27 cellular contexts compared by ENCODE assay signal in the genomic region with DNA sequence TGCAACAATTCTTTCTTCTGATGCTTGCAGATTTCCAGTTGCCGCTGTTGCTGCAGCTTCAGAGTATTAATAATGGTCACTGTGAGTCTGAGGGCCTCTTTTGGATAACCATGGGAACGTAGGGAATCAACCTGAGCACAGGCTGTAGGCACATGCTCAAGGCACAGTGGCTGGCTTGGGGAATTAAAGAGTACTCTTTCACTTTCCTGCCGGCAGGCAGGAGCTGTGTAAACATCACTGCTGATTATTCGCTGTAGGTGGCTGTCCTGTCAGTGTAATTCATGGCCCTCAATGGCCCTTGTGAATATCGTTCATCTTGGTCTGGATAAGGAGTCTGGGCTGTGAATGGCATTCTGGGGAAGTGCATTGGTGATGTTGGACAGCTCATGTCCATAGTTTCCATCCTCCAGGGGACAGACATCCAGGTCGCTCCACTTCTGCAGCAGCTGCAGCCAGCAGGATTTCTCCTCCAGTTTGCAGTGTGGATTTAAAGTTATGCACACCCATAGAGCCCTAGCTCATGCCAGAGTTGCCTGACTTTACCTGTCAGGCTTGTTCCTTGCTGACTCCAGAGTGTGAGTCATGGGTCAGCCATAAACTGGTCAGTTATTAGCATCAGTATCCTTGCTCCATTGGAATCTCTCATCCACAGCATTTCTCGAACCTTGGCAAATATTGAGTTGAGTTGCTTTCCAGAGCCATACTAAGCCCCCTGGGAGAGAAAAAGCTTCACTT. TPM values are rescaled to one million over a fixed set of nuclear protein-coding genes. Genes with fewer than 3 reads are reported as not detected.
DNase-seq lines count a peak whose midpoint lies in the region; ATAC-seq and TF ChIP-seq lines count a peak whose summit lies in the region.
"Had no signal": no experiment of that assay in that cellular context is flagged by ENCODE, and none has a peak within 500 bp of the region (broad histone marks: within the 10 kb centered on the region; RNA-seq: fewer than 3 reads in every experiment).

No MANE protein-coding gene starts in this region.

- no TSS peak for BruUV-seq in mammary epithelial cell (replicated peaks; lab: Mats Ljungman, UMichigan)
- no TSS peak for BruUV-seq in MCF 10A (replicated peaks; lab: Mats Ljungman, UMichigan)

- H3K27ac ChIP-seq in mammary epithelial cell (ENCODE audit: insufficient read depth, low read depth, low read length), result no peak overlapping the region
- no peak overlapping the region for H3K27ac ChIP-seq in endodermal cell (ENCODE audit: low read depth, low read length)
- no peak overlapping the region for H3K27ac ChIP-seq in aorta (ENCODE audit: low read depth in 1 of 2, low read length in 2 of 2)
- H3K27ac ChIP-seq: gastroesophageal sphincter, prostate gland, tibial nerve had no signal

- ATAC-seq in aorta (ENCODE audit: low FRiP score), result no peak
- ATAC-seq: activated CD8-positive, alpha-beta T cell treated with anti-CD3 and anti-CD28 coated beads for 36 hours; gastroesophageal sphincter; left cardiac atrium had no signal

- in situ Hi-C loops in mammary epithelial cell (cut with MboI; ENCODE audit: low sequenced_read_pairs in 2 of 2), result no loop called here

- H3K27me3 ChIP-seq in mammary epithelial cell (ENCODE audit: insufficient read depth, low read length), result no peaks in the 10 kb centered on the region
- H3K27me3 ChIP-seq in endodermal cell (ENCODE audit: control insufficient read depth, insufficient read depth, low read length, poor library complexity, severe bottlenecking), result peaks cover 14% of the 10 kb centered on the region
- peaks cover 0 to 2% of the 10 kb centered on the region in 2 donors for H3K27me3 ChIP-seq in aorta (ENCODE audit: control insufficient read depth in 1 of 2, insufficient read depth in 2 of 2, low read length in 1 of 2)
- H3K27me3 ChIP-seq: gastroesophageal sphincter, MG63, tibial nerve had no signal

- H3K4me3 ChIP-seq in mammary epithelial cell (replicated peaks in 1 of 3; ENCODE audit: insufficient read depth in 1 of 3, low read depth in 2 of 3, low read length in 3 of 3), result no peak overlapping the region
- no peak overlapping the region for H3K4me3 ChIP-seq in endodermal cell (ENCODE audit: low read length)
- no peak overlapping the region for H3K4me3 ChIP-seq in aorta (ENCODE audit: low read length in 2 of 2)
- H3K4me3 ChIP-seq: gastroesophageal sphincter, MG63, prostate gland, smooth muscle cell, tibial nerve had no signal

- H3K27ac Mint-ChIP-seq in MCF 10A (ENCODE audit: low read depth, unreplicated experiment), result no peak overlapping the region
- H3K27ac Mint-ChIP-seq in endodermal cell, result no peak overlapping the region
- H3K27ac Mint-ChIP-seq: activated B cell treated with CpG ODN at 0.5 μM for 24 hours; activated CD8-positive, alpha-beta T cell treated with anti-CD3 and anti-CD28 coated beads for 36 hours; activated naive CD4-positive, alpha-beta T cell treated with anti-CD3 and anti-CD28 coated beads, Interleukin-2, amount 10 ng/mL, durations not matched to agents 7 days and 5 days; nephron; stimulated activated naive CD8-positive, alpha-beta T cell treated with anti-CD3 and anti-CD28 coated beads, Interleukin-15, Interleukin-2, amounts not matched to agents 100 ng/mL and 50 ng/mL, for 24 hours had no signal

- no peaks in the 10 kb centered on the region for H3K36me3 ChIP-seq in mammary epithelial cell (ENCODE audit: insufficient read depth, low read length)
- no peaks in the 10 kb centered on the region for H3K36me3 ChIP-seq in endodermal cell (ENCODE audit: control insufficient read depth, insufficient read depth, low read length)
- H3K36me3 ChIP-seq in aorta (ENCODE audit: control insufficient read depth in 1 of 2, insufficient read depth in 2 of 2, low read length in 1 of 2), result no peaks in the 10 kb centered on the region
- H3K36me3 ChIP-seq: gastroesophageal sphincter, MG63, prostate gland, tibial nerve had no signal

- peak; percentile 26 for DNase-seq in mammary epithelial cell
- DNase-seq in MCF 10A (ENCODE audit: unreplicated experiment), result no peak
- DNase-seq in NCI-H510A (lab: John Stamatoyannopoulos, UW), result peak; percentile 38
- DNase-seq in endodermal cell, result peak; percentile 52
- peak; percentile 3 for DNase-seq in retina
- no peak for DNase-seq in NOMO-1 (lab: John Stamatoyannopoulos, UW; ENCODE audit: unreplicated experiment in 2 of 2)
- DNase-seq in aorta, result no peak
- no peak for DNase-seq in SHP77 (lab: John Stamatoyannopoulos, UW)
- DNase-seq: ACHN; activated B cell treated with CpG ODN at 0.5 μM for 24 hours; activated CD8-positive, alpha-beta T cell treated with anti-CD3 and anti-CD28 coated beads for 36 hours; activated naive CD4-positive, alpha-beta T cell treated with anti-CD3 and anti-CD28 coated beads, Interleukin-2, amount 10 ng/mL, durations not matched to agents 7 days and 5 days; anterior cingulate cortex; C1 segment of cervical spinal cord; cerebellar nuclear complex; IMR-90; left cardiac atrium; MG63; NCI-H524; OCI-M1; stimulated activated CD4-positive, alpha-beta T cell treated with anti-CD3 and anti-CD28 coated beads, Interleukin-4, amount 100 ng/mL, for 1 hour had no signal

- H3K9me3 Mint-ChIP-seq in MCF 10A (ENCODE audit: unreplicated experiment), result no peaks in the 10 kb centered on the region
- no peaks in the 10 kb centered on the region for H3K9me3 Mint-ChIP-seq in endodermal cell
- H3K9me3 Mint-ChIP-seq: activated B cell treated with CpG ODN at 0.5 μM for 24 hours; activated CD8-positive, alpha-beta T cell treated with anti-CD3 and anti-CD28 coated beads for 36 hours; activated naive CD4-positive, alpha-beta T cell treated with anti-CD3 and anti-CD28 coated beads, Interleukin-2, amount 10 ng/mL, durations not matched to agents 7 days and 5 days; nephron; stimulated activated naive CD8-positive, alpha-beta T cell treated with anti-CD3 and anti-CD28 coated beads, Interleukin-15, Interleukin-2, amounts not matched to agents 100 ng/mL and 50 ng/mL, for 24 hours had no signal

- no peaks in the 10 kb centered on the region for H3K79me2 ChIP-seq in mammary epithelial cell (ENCODE audit: insufficient read depth, low read length)

- 65% methylated on average over 7 of the region's 7 CpGs for WGBS in mammary epithelial cell (ENCODE audit: low coverage, missing lambda C conversion rate)
- 71% methylated on average over 4 to 7 of the region's 7 CpGs for WGBS in endodermal cell (ENCODE audit: insufficient coverage in 1 of 2, insufficient read length in 1 of 2), 2 experiments
- 63 to 66% methylated on average over 7 of the region's 7 CpGs for WGBS in aorta, 2 donors

- H3K9me3 ChIP-seq in mammary epithelial cell (replicated peaks; ENCODE audit: insufficient read depth, low read length), result no peaks in the 10 kb centered on the region
- no peaks in the 10 kb centered on the region for H3K9me3 ChIP-seq in endodermal cell (ENCODE audit: control insufficient read depth, low read length)
- H3K9me3 ChIP-seq in aorta (ENCODE audit: control insufficient read depth, low read length), result no peaks in the 10 kb centered on the region
- H3K9me3 ChIP-seq: gastroesophageal sphincter, MG63, prostate gland, tibial nerve had no signal

- no peaks in the 10 kb centered on the region for H4K20me1 ChIP-seq in mammary epithelial cell (ENCODE audit: insufficient read depth, low read length)

- H2AFZ ChIP-seq in mammary epithelial cell (ENCODE audit: low read depth, low read length), result no peak overlapping the region

- CTCF ChIA-PET in mammary epithelial cell (lab: Charles Lee; ENCODE audit: low non-redundant PET), result interaction anchor here (0.6 kb wide), 1 partner anchor 20 kb away, joined by 3 read pairs; no protein-coding TSS in a partner anchor
- CTCF ChIA-PET in MCF 10A (lab: Yijun Ruan, JAX), result no interaction called here

- POLR2A ChIA-PET in MCF 10A (lab: Yijun Ruan, JAX), result no interaction called here

- dilution Hi-C loops in mammary epithelial cell (cut with HindIII; ENCODE audit: low sequenced_read_pairs), result no loop called here

- H3K4me1 ChIP-seq in mammary epithelial cell (ENCODE audit: insufficient read depth, low read length) (no peaks in the 10 kb centered on the region), endodermal cell (ENCODE audit: control insufficient read depth, insufficient read depth, low read length) (peaks cover 6% of the 10 kb centered on the region), aorta (ENCODE audit: control insufficient read depth in 1 of 2, insufficient read depth in 2 of 2, low read length in 2 of 2) (no peaks in the 10 kb centered on the region)
- H3K4me1 ChIP-seq: gastroesophageal sphincter, prostate gland, tibial nerve had no signal

- H3K36me3 Mint-ChIP-seq in MCF 10A (ENCODE audit: insufficient read depth, unreplicated experiment) (no peaks in the 10 kb centered on the region), endodermal cell (ENCODE audit: low read depth) (no peaks in the 10 kb centered on the region)
- H3K36me3 Mint-ChIP-seq: activated naive CD4-positive, alpha-beta T cell treated with anti-CD3 and anti-CD28 coated beads, Interleukin-2, amount 10 ng/mL, durations not matched to agents 7 days and 5 days had no signal

- H3K27me3 Mint-ChIP-seq in MCF 10A (ENCODE audit: insufficient read depth, unreplicated experiment) (no peaks in the 10 kb centered on the region), endodermal cell (ENCODE audit: insufficient read depth) (peaks cover 31% of the 10 kb centered on the region)
- H3K27me3 Mint-ChIP-seq: activated CD8-positive, alpha-beta T cell treated with anti-CD3 and anti-CD28 coated beads for 36 hours; activated naive CD4-positive, alpha-beta T cell treated with anti-CD3 and anti-CD28 coated beads, Interleukin-2, amount 10 ng/mL, durations not matched to agents 7 days and 5 days had no signal

- TF ChIP-seq CTCF in mammary epithelial cell (conservative IDR thresholded peaks at IDR 0.05 in 1 of 2, IDR thresholded peaks at IDR 0.05 in 1 of 2; ENCODE audit: extremely low read depth in 1 of 2, insufficient read depth in 1 of 2, low read depth in 1 of 2, low read length in 2 of 2) (no peak), MCF 10A (IDR thresholded peaks at IDR 0.05; ENCODE audit: unreplicated experiment) (no peak), endodermal cell (conservative IDR thresholded peaks at IDR 0.05) (no peak)

- no peak overlapping the region for H3K4me3 Mint-ChIP-seq in MCF 10A (ENCODE audit: unreplicated experiment)
- H3K4me3 Mint-ChIP-seq in endodermal cell, result no peak overlapping the region
- H3K4me3 Mint-ChIP-seq: activated B cell treated with CpG ODN at 0.5 μM for 24 hours; activated CD8-positive, alpha-beta T cell treated with anti-CD3 and anti-CD28 coated beads for 36 hours; activated naive CD4-positive, alpha-beta T cell treated with anti-CD3 and anti-CD28 coated beads, Interleukin-2, amount 10 ng/mL, durations not matched to agents 7 days and 5 days; nephron; stimulated activated naive CD8-positive, alpha-beta T cell treated with anti-CD3 and anti-CD28 coated beads, Interleukin-15, Interleukin-2, amounts not matched to agents 100 ng/mL and 50 ng/mL, for 24 hours had no signal

- H3K4me1 Mint-ChIP-seq in MCF 10A (ENCODE audit: insufficient read depth, unreplicated experiment) (no peaks in the 10 kb centered on the region), endodermal cell (peaks cover 25% of the 10 kb centered on the region)
- H3K4me1 Mint-ChIP-seq: activated B cell treated with CpG ODN at 0.5 μM for 24 hours; activated naive CD4-positive, alpha-beta T cell treated with anti-CD3 and anti-CD28 coated beads, Interleukin-2, amount 10 ng/mL, durations not matched to agents 7 days and 5 days; nephron had no signal

- no peak overlapping the region for H3K4me2 ChIP-seq in mammary epithelial cell (ENCODE audit: insufficient read depth, low read depth, low read length)
- H3K4me2 ChIP-seq: smooth muscle cell had no signal

- H3K9ac ChIP-seq in mammary epithelial cell (ENCODE audit: insufficient read depth, low read length), result no peak overlapping the region
- no peak overlapping the region for H3K9ac ChIP-seq in endodermal cell (ENCODE audit: extremely low read depth, low read length, poor library complexity, severe bottlenecking)

- intact Hi-C loops in mammary epithelial cell (cut with micrococcal nuclease), result no loop called here
- intact Hi-C loops in MCF 10A (cut with micrococcal nuclease), result no loop called here
- intact Hi-C loops in aorta (cut with DNase I), result no loop called here

RNA-seq across cellular contexts. Expression of a gene that starts 43.0 kb away (rescaled TPM):
- total RNA-seq in mammary epithelial cell, result 10 to 100 TPM; 11.5 to 13.3 TPM
- 6.6 TPM for polyA plus RNA-seq in mammary epithelial cell
- 6.0 TPM for polyA minus RNA-seq in mammary epithelial cell
- total RNA-seq in MCF 10A (2022), result 7.4 and 10.5 TPM in 2 replicates
- total RNA-seq in endodermal cell, result 1 to 10 TPM; 3.6 to 6.1 TPM
- 13.0 TPM for polyA plus RNA-seq in endodermal cell (2013, experiment 1 of 2)
- polyA plus RNA-seq in endodermal cell (2013, experiment 2 of 2), result 12.0 TPM
- 10 to 100 TPM in 1 of 2 donors, 1 to 10 TPM in 1; 8.4 to 12.3 TPM for total RNA-seq in aorta
- polyA plus RNA-seq in aorta, result 10 to 100 TPM in 1 of 2 donors, 1 to 10 TPM in 1; 7.2 to 15.7 TPM

RNA-seq across cellular contexts. Expression of a gene that starts 45.6 kb away (rescaled TPM):
- total RNA-seq in mammary epithelial cell (10 to 100 TPM in 1 of 2 donors, 1 to 10 TPM in 1; 7.2 to 13.3 TPM), MCF 10A (2022) (16.2 and 20.7 TPM in 2 replicates), endodermal cell (10 to 100 TPM; 11.4 to 12.0 TPM), aorta (10 to 100 TPM; 16.1 to 19.8 TPM)
- polyA plus RNA-seq in mammary epithelial cell (4.2 TPM), aorta (1 to 10 TPM; 3.1 to 3.6 TPM)
- polyA minus RNA-seq in mammary epithelial cell, result not detected
- polyA plus RNA-seq in endodermal cell (2013, experiment 1 of 2), result 13.9 TPM
- 15.5 TPM for polyA plus RNA-seq in endodermal cell (2013, experiment 2 of 2)

Comparison
In these comparisons a context has a peak if more than half of its experiments do, and no peak if none do; other contexts are left out.
1. DNase-seq: peak in mammary epithelial cell (single experiment), NCI-H510A (single experiment), endodermal cell (single experiment) and retina (single experiment); none in MCF 10A (single experiment), NOMO-1 (0 of 2), aorta (0 of 2) and SHP77 (0 of 2).